1 cellular context compared by ENCODE assay signal in the genomic region with DNA sequence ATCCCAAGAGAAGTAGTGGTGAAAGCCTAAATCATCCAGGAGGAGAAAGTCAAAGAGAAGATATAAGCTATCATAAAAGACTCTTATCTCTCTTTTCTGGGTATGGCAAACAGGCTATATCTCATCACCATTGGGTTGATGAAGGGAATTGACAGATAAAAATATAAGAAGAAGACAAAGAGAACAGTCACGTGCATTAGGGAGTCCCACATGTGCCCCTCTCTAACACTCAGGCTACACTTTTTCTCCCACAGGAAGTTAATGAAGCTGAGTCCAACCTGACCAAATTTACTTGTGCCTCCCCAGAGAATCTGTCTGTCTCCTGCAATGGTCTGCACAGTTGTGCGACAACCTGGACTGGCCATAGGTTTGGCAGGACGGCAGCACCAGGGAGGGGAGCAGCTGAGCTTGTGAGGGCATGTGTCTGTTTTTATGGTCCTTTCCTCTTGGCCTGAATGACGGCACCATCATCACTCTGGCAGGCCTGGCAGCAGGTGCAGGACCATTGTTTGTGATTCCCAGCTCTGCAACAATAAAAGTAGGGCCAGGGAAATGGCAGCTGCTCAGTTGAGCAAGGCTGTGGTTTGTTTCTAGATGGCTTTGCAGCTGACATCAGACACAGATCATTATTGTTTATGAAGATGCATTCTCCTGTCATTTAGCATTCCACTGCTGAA.
TF ChIP-seq lines count a peak whose summit lies in the region.

No MANE protein-coding gene starts in this region.

TF ChIP-seq in GM23338, 12 proteins besides CTCF, POLR2A, EP300 and RAD21 (continued from another document):
- no peak for TF ChIP-seq JUNB (IDR thresholded peaks at IDR 0.05; ENCODE audit: unreplicated experiment)
- no peak for TF ChIP-seq ZNF462 (CRISPR knock-in tag; IDR thresholded peaks at IDR 0.05)
- TF ChIP-seq, protein P1, sequence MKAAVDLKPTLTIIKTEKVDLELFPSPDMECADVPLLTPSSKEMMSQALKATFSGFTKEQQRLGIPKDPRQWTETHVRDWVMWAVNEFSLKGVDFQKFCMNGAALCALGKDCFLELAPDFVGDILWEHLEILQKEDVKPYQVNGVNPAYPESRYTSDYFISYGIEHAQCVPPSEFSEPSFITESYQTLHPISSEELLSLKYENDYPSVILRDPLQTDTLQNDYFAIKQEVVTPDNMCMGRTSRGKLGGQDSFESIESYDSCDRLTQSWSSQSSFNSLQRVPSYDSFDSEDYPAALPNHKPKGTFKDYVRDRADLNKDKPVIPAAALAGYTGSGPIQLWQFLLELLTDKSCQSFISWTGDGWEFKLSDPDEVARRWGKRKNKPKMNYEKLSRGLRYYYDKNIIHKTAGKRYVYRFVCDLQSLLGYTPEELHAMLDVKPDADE (IDR thresholded peaks at IDR 0.05), result no peak
- TF ChIP-seq POLR2AphosphoS5 (IDR thresholded peaks at IDR 0.05; ENCODE audit: low read depth), result no peak
- no peak for TF ChIP-seq ZNF114 (CRISPR knock-in tag; IDR thresholded peaks at IDR 0.05)
- no peak for TF ChIP-seq STAT1 (IDR thresholded peaks at IDR 0.05; ENCODE audit: unreplicated experiment)
- no peak for TF ChIP-seq NANOG (IDR thresholded peaks at IDR 0.05; ENCODE audit: borderline replicate concordance)
- TF ChIP-seq CREB1 (CRISPR knock-in tag; IDR thresholded peaks at IDR 0.05; ENCODE audit: low read depth), result no peak
